9 cellular contexts compared by ENCODE assay signal in the genomic region with DNA sequence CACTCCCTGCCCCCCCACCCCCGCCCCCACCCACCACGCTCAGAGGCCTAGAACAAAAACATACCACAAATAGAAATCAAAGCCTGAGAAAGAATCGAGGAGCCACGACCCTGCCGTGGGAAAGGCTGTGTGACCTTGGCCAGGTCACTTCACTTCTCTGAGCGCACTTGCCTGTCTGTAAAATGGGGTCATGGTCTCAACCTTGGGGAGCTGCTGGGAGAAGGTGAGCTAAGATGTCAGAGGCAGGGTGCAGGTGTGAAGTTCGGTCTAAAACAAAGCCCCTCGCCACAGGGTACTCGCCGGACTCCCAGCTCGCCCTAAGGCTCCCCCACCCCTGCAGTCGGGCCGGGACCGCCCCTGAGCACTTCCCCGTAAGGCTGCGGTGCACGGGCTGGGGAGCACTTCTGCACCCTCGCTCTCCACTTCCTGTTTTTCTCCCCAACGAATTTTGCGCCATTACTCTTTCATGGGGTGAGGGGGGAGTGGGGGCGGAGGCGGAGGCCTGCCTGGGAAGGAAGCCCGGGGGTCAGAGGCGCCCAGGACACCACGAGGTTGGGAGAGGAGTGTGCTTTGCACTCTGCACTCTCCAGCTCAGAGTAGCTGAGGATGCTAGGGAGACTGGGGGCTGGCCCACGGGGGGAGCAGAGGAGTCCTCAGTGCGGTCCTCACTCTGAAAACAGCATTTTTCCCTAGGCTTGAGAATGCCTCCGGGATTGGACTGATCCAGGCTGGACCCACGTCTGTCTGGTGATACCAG.
DNase-seq lines count a peak whose midpoint lies in the region; ATAC-seq, FAIRE-seq and TF ChIP-seq lines count a peak whose summit lies in the region.
"Had no signal": no experiment of that assay in that cellular context is flagged by ENCODE, and none has a peak within 500 bp of the region (broad histone marks: within the 10 kb centered on the region; RNA-seq: fewer than 3 reads in every experiment).

No MANE protein-coding gene starts in this region.

- H3K36me3 Mint-ChIP-seq in activated naive CD4-positive, alpha-beta T cell treated with anti-CD3 and anti-CD28 coated beads, Interleukin-2, amount 10 ng/mL, durations not matched to agents 7 days and 5 days, result peaks cover 39% of the 10 kb centered on the region

- peak; percentile 62 for TF ChIP-seq POLR2A in GM18505 (IDR thresholded peaks at IDR 0.05; ENCODE audit: borderline replicate concordance, extremely low read depth, insufficient read depth, insufficient read length)

- peaks cover 74% of the 10 kb centered on the region for H3K4me1 Mint-ChIP-seq in activated naive CD4-positive, alpha-beta T cell treated with anti-CD3 and anti-CD28 coated beads, Interleukin-2, amount 10 ng/mL, durations not matched to agents 7 days and 5 days

- H3K27me3 ChIP-seq in rectal smooth muscle tissue (ENCODE audit: control insufficient read depth, insufficient read depth, low read length), result peaks cover 2% of the 10 kb centered on the region

- H3K4me3 ChIP-seq in rectal smooth muscle tissue (ENCODE audit: low read length), result peak overlapping the region; percentile 57

- H3K9ac ChIP-seq in rectal smooth muscle tissue (ENCODE audit: low read length), result peak overlapping the region; percentile 4

- H3K4me3 Mint-ChIP-seq in activated naive CD4-positive, alpha-beta T cell treated with anti-CD3 and anti-CD28 coated beads, Interleukin-2, amount 10 ng/mL, durations not matched to agents 7 days and 5 days, result peak overlapping the region; percentile 87

- FAIRE-seq in D721Med (lab: Jason Lieb, UNC), result no peak

- no peak for ATAC-seq in GM18505 (IDR thresholded peaks at IDR 0.05; ENCODE audit: unreplicated experiment)
- no peak for ATAC-seq in HG03442 (IDR thresholded peaks at IDR 0.05; ENCODE audit: unreplicated experiment)
- ATAC-seq in HG03457 (IDR thresholded peaks at IDR 0.05; ENCODE audit: unreplicated experiment), result no peak
- ATAC-seq in GM21526 (IDR thresholded peaks at IDR 0.05; ENCODE audit: low FRiP score, unreplicated experiment), result no peak
- ATAC-seq: HCT116 had no signal

- no peaks in the 10 kb centered on the region for H3K4me1 ChIP-seq in rectal smooth muscle tissue (ENCODE audit: control insufficient read depth, insufficient read depth, low read length)

- no peak overlapping the region for H3K27ac ChIP-seq in rectal smooth muscle tissue (ENCODE audit: low read depth, low read length)

- peak; percentile 55 for DNase-seq in T follicular helper cell (ENCODE audit: low read depth)
- DNase-seq in activated naive CD4-positive, alpha-beta T cell treated with anti-CD3 and anti-CD28 coated beads, Interleukin-2, amount 10 ng/mL, durations not matched to agents 7 days and 5 days, result peak; percentile 90
- DNase-seq in D721Med (ENCODE audit: insufficient read length, low spot score), result no peak

- CTCF ChIA-PET in activated naive CD4-positive, alpha-beta T cell treated with anti-CD3 and anti-CD28 coated beads, Interleukin-2, amount 10 ng/mL, durations not matched to agents 7 days and 5 days (lab: Charles Lee), result interaction anchor here (0.6 to 5.0 kb wide), 9 partner anchors 14 to 184 kb away, joined by 3 to 87 read pairs (median 17); a partner anchor contains a TSS

- H3K36me3 ChIP-seq in rectal smooth muscle tissue (ENCODE audit: control insufficient read depth, insufficient read depth, low read length), result no peaks in the 10 kb centered on the region

- no peaks in the 10 kb centered on the region for H3K9me3 Mint-ChIP-seq in activated naive CD4-positive, alpha-beta T cell treated with anti-CD3 and anti-CD28 coated beads, Interleukin-2, amount 10 ng/mL, durations not matched to agents 7 days and 5 days

- H3K27me3 Mint-ChIP-seq in activated naive CD4-positive, alpha-beta T cell treated with anti-CD3 and anti-CD28 coated beads, Interleukin-2, amount 10 ng/mL, durations not matched to agents 7 days and 5 days, result peaks cover 11% of the 10 kb centered on the region

- no peak for TF ChIP-seq CTCF in D721Med (IDR thresholded peaks at IDR 0.05; ENCODE audit: insufficient read depth, missing control alignments)

- H3K27ac Mint-ChIP-seq in activated naive CD4-positive, alpha-beta T cell treated with anti-CD3 and anti-CD28 coated beads, Interleukin-2, amount 10 ng/mL, durations not matched to agents 7 days and 5 days, result peak overlapping the region; percentile 93
